ENCODE assay signal across 8 cellular contexts in genomic region chr21:45970674-45971486, GRCh38. TPM values are rescaled to one million over a fixed set of nuclear protein-coding genes. Genes with fewer than 3 reads are reported as not detected.
DNase-seq lines count a peak whose midpoint lies in the region; ATAC-seq and TF ChIP-seq lines count a peak whose summit lies in the region.

No MANE protein-coding gene starts in this region.

- peaks cover 48% of the 10 kb centered on the region for H3K27me3 ChIP-seq in CD4-positive, alpha-beta T cell (ENCODE audit: control insufficient read depth, insufficient read depth, low read length)
- peaks cover 38% of the 10 kb centered on the region for H3K27me3 ChIP-seq in mucosa of stomach (ENCODE audit: control insufficient read depth, insufficient read depth, low read length)
- peaks cover 6% of the 10 kb centered on the region for H3K27me3 ChIP-seq in suprapubic skin

- CTCF ChIA-PET in CD4-positive, alpha-beta T cell (lab: Charles Lee) = no interaction called here
- CTCF ChIA-PET in WTC11 (lab: Charles Lee) = interaction anchor here (0.6 to 5.0 kb wide), 24 partner anchors 8 to 831 kb away, joined by 3 to 40 read pairs (median 4); partner anchors contain the start of genes COL6A1 and COL6A2

- H3K9ac ChIP-seq in mucosa of stomach (ENCODE audit: low read length) = peak overlapping the region; percentile 15

- H3K27ac Mint-ChIP-seq in CD4-positive, alpha-beta T cell = no peak overlapping the region
- H3K27ac Mint-ChIP-seq in WTC11 = no peak overlapping the region
- no peak overlapping the region for H3K27ac Mint-ChIP-seq in effector memory CD8-positive, alpha-beta T cell

- 40% methylated on average over 4 of the region's 21 CpGs for WGBS in suprapubic skin

- H3K9me3 ChIP-seq in CD4-positive, alpha-beta T cell (ENCODE audit: control insufficient read depth, low read length) = no peaks in the 10 kb centered on the region
- no peaks in the 10 kb centered on the region for H3K9me3 ChIP-seq in mucosa of stomach (ENCODE audit: control insufficient read depth, low read length)
- no peaks in the 10 kb centered on the region for H3K9me3 ChIP-seq in suprapubic skin

- H3K36me3 Mint-ChIP-seq in CD4-positive, alpha-beta T cell (ENCODE audit: low read depth) = no peaks in the 10 kb centered on the region
- H3K36me3 Mint-ChIP-seq in WTC11 = no peaks in the 10 kb centered on the region
- H3K36me3 Mint-ChIP-seq in effector memory CD8-positive, alpha-beta T cell (ENCODE audit: insufficient read depth) = peaks cover 4% of the 10 kb centered on the region

- TF ChIP-seq POLR2A in suprapubic skin (IDR thresholded peaks at IDR 0.05) = no peak

- no peak for TF ChIP-seq EP300 in suprapubic skin (IDR thresholded peaks at IDR 0.05)

- H3K27ac ChIP-seq in CD4-positive, alpha-beta T cell (ENCODE audit: low read depth, low read length) = no peak overlapping the region
- peak overlapping the region; percentile 93 for H3K27ac ChIP-seq in suprapubic skin

- H3K4me3 ChIP-seq in mucosa of stomach (ENCODE audit: low read length) (no peak overlapping the region), suprapubic skin (no peak overlapping the region)

- peak; percentile 84 for TF ChIP-seq CTCF in CD4-positive, alpha-beta T cell (IDR thresholded peaks at IDR 0.05)
- peak; percentile 74 for TF ChIP-seq CTCF in WTC11 (IDR thresholded peaks at IDR 0.05)
- peak; percentile 75 to 87 for TF ChIP-seq CTCF in suprapubic skin (IDR thresholded peaks at IDR 0.05)

- peak; percentile 45 for ATAC-seq in CD4-positive, alpha-beta T cell (ENCODE audit: poor library complexity)
- ATAC-seq in WTC11 (peak; percentile 72), HG03432 (IDR thresholded peaks at IDR 0.05; ENCODE audit: unreplicated experiment) (no peak)
- ATAC-seq in effector memory CD8-positive, alpha-beta T cell (replicated peaks) = peak; percentile 35

- H3K36me3 ChIP-seq in mucosa of stomach (ENCODE audit: control insufficient read depth, insufficient read depth, low read length) (no peaks in the 10 kb centered on the region), suprapubic skin (no peaks in the 10 kb centered on the region)

- H3K4me1 Mint-ChIP-seq in CD4-positive, alpha-beta T cell (ENCODE audit: low read depth) = peaks cover 10% of the 10 kb centered on the region
- H3K4me1 Mint-ChIP-seq in WTC11 = peaks cover 9% of the 10 kb centered on the region
- H3K4me1 Mint-ChIP-seq in effector memory CD8-positive, alpha-beta T cell (ENCODE audit: low read depth in 2 of 2) = peaks cover 12 to 13% of the 10 kb centered on the region in 2 donors

- peak in 8 of 10 experiments; percentile 26 to 65 (median 38) for DNase-seq in CD4-positive, alpha-beta T cell
- peak; percentile 32 for DNase-seq in HT-29 (ENCODE audit: low spot score)
- peak; percentile 81 for DNase-seq in WTC11 (ENCODE audit: low spot score)
- DNase-seq in effector memory CD8-positive, alpha-beta T cell = peak in 2 of 3 experiments; percentile 43 to 47
- peak; percentile 80 to 85 for DNase-seq in suprapubic skin (ENCODE audit: low spot score in 2 of 2)
- DNase-seq in NCI-H510A (lab: John Stamatoyannopoulos, UW) = no peak

- peaks cover 23% of the 10 kb centered on the region for H3K27me3 Mint-ChIP-seq in CD4-positive, alpha-beta T cell
- peaks cover 3% of the 10 kb centered on the region; the same call in 1 of the 2 replicates for H3K27me3 Mint-ChIP-seq in WTC11 (ENCODE audit: low read depth)
- peaks cover 24 to 27% of the 10 kb centered on the region in 2 donors for H3K27me3 Mint-ChIP-seq in effector memory CD8-positive, alpha-beta T cell

- POLR2A ChIA-PET in CD4-positive, alpha-beta T cell (lab: Charles Lee) = no interaction called here
- POLR2A ChIA-PET in WTC11 (lab: Charles Lee) = interaction anchor here (0.6 kb wide), 1 partner anchor 182 kb away, joined by 3 read pairs; no protein-coding TSS in a partner anchor

- H3K9me3 Mint-ChIP-seq in CD4-positive, alpha-beta T cell = no peaks in the 10 kb centered on the region
- H3K9me3 Mint-ChIP-seq in WTC11 = peaks cover 4% of the 10 kb centered on the region; the same call in 1 of the 2 replicates
- no peaks in the 10 kb centered on the region for H3K9me3 Mint-ChIP-seq in effector memory CD8-positive, alpha-beta T cell

- H3K4me3 Mint-ChIP-seq in CD4-positive, alpha-beta T cell = no peak overlapping the region
- H3K4me3 Mint-ChIP-seq in WTC11 = no peak overlapping the region
- no peak overlapping the region for H3K4me3 Mint-ChIP-seq in effector memory CD8-positive, alpha-beta T cell

- peaks cover 31% of the 10 kb centered on the region for H3K4me1 ChIP-seq in mucosa of stomach (ENCODE audit: control insufficient read depth, insufficient read depth, low read length)
- H3K4me1 ChIP-seq in suprapubic skin = peaks cover 54% of the 10 kb centered on the region

- intact Hi-C loops in CD4-positive, alpha-beta T cell (cut with DNase I, micrococcal nuclease) = loop anchor here (5.0 to 10.0 kb wide), 5 partner anchors 124 to 351 kb away; partner anchors contain the start of genes LSS (in 2 of the 2), C21orf58 (in 1 of the 2), COL6A2 (in 1 of the 2) and MCM3AP (in 1 of the 2)

TF ChIP-seq in WTC11, 78 proteins besides CTCF, POLR2A, EP300 and RAD21:
- TF ChIP-seq SP1 (CRISPR knock-in tag; conservative IDR thresholded peaks at IDR 0.05) (peak; percentile 34; the same call in 1 of the 2 replicates), TP53 (CRISPR knock-in tag; IDR thresholded peaks at IDR 0.05) (no peak), FOXK1 (CRISPR knock-in tag; IDR thresholded peaks at IDR 0.05) (no peak), TCF7 (CRISPR knock-in tag; IDR thresholded peaks at IDR 0.05; ENCODE audit: low read depth) (0 out of 2 replicates have a peak, but pooled peaks have one; percentile 34)

RNA-seq across cellular contexts. Expression of gene COL6A1, which starts 10.7 kb away (rescaled TPM):
- total RNA-seq in CD4-positive, alpha-beta T cell = 1 to 10 TPM; 8.0 to 8.5 TPM
- 1.1 and 4.4 TPM in 2 replicates for total RNA-seq in HT-29 (2014; rRNA removed; shearing (Covaris generic))
- total RNA-seq in WTC11 (2021) (221 to 245 TPM (median 240 TPM) in 3 replicates), suprapubic skin (100 to 1,000 TPM; 105 to 123 (median 109) TPM)

Comparison
In these comparisons a context has a peak if more than half of its experiments do, and no peak if none do; other contexts are left out.
1. RNA of gene COL6A1, which starts 10.7 kb away (total RNA-seq): 221 to 245 TPM in WTC11 and 105 to 123 TPM in suprapubic skin; 8.0 to 8.5 TPM in CD4-positive, alpha-beta T cell and 1.1 to 4.4 TPM in HT-29; every median in the first group is over 10 times any median in the second.
2. Peak in every context shown above with its lines, with median percentiles within 50 percentile points of each other: CTCF ChIP-seq.